Comparison of ENCODE assay signal across 25 cellular contexts in the genomic region with DNA sequence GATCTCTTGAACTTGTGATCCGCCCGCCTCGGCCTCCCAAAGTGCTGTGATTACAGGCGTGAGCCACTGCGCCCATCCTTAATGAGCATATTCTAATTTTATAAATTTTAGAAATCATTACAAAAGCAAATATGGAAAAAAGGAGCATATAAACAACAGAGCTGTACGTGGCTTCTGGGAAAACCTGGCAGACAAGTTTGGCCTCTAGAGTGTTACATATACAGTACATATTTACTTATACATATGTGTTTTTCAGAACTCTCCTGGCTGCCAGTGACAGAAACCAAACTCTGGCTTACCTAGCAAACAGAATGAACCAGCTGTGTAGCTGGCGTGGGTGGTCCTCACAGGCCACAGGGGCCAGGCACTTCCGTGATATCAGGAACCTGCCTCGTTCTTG. TPM values are rescaled to one million over a fixed set of nuclear protein-coding genes. Genes with fewer than 3 reads are reported as not detected.
A peak's percentile ranks its signal among the peaks of the same experiment; 100 is the strongest.
DNase-seq lines count a peak whose midpoint lies in the region; ATAC-seq, FAIRE-seq and TF ChIP-seq lines count a peak whose summit lies in the region.
"Had no signal": no experiment of that assay in that cellular context is flagged by ENCODE, and none has a peak within 500 bp of the region (broad histone marks: within the 10 kb centered on the region; RNA-seq: fewer than 3 reads in every experiment).

No MANE protein-coding gene starts in this region.

- ATAC-seq in PC-3: no peak
- no peak for ATAC-seq in K562
- no peak for ATAC-seq in sciatic nerve
- ATAC-seq in HG03039 (IDR thresholded peaks at IDR 0.05; ENCODE audit: unreplicated experiment): no peak
- ATAC-seq: SK-N-SH treated with all-trans-retinoic acid at 6 μM for 48 hours had no signal

- no peak for TF ChIP-seq RAD21 in K562 (CRISPR knock-in tag; conservative IDR thresholded peaks at IDR 0.05 in 1 of 2, IDR thresholded peaks at IDR 0.05 in 1 of 2)

- H3K9ac ChIP-seq in PC-3 (ENCODE audit: low read length) (no peak overlapping the region), K562 (ENCODE audit: insufficient read depth in 1 of 2, low read depth in 2 of 2, low read length in 2 of 2) (no peak overlapping the region)
- H3K9ac ChIP-seq: BLaER1 had no signal

- POLR2A ChIA-PET in PC-3 (lab: Charles Lee; ENCODE audit: unreplicated experiment) (no interaction called here), K562 (lab: Yijun Ruan, JAX) (interaction anchor here (1.6 kb wide), 1 partner anchor 9 kb away, joined by 4 read pairs; no protein-coding TSS in a partner anchor)

- H3K27me3 ChIP-seq in PC-3 (ENCODE audit: low read length) (no peaks in the 10 kb centered on the region), K562 (ENCODE audit: control insufficient read depth in 2 of 2, insufficient read depth in 2 of 2, low read length in 2 of 2) (peaks cover 0 to 9% of the 10 kb centered on the region in 2 experiments; a peak in 1 of 5 replicates), esophagus squamous epithelium (no peaks in the 10 kb centered on the region), vagina (no peaks in the 10 kb centered on the region)
- H3K27me3 ChIP-seq: BLaER1, MG63 had no signal

- H3K36me3 ChIP-seq in PC-3 (ENCODE audit: low read depth, low read length) (no peaks in the 10 kb centered on the region), K562 (ENCODE audit: control insufficient read depth, insufficient read depth, low read length) (no peaks in the 10 kb centered on the region), esophagus squamous epithelium (no peaks in the 10 kb centered on the region), vagina (no peaks in the 10 kb centered on the region)
- H3K36me3 ChIP-seq: BLaER1, MG63 had no signal

- intact Hi-C loops in PC-3 (cut with micrococcal nuclease) (no loop called here), K562 (cut with micrococcal nuclease) (no loop called here), esophagus squamous epithelium (cut with DNase I) (no loop called here), vagina (cut with DNase I) (no loop called here), sciatic nerve (cut with DNase I) (no loop called here)

- no peak for TF ChIP-seq EP300 in K562 (IDR thresholded peaks at IDR 0.05; ENCODE audit: low read length)

- H3K9me1 ChIP-seq in K562 (ENCODE audit: control insufficient read depth, insufficient read depth, low read length): no peaks in the 10 kb centered on the region

- BruUV-seq in PC-3 (replicated peaks; lab: Mats Ljungman, UMichigan) (no TSS peak), K562 (replicated peaks; lab: Mats Ljungman, UMichigan) (no TSS peak)

- H3K4me2 ChIP-seq in PC-3 (ENCODE audit: low read length): no peak overlapping the region
- no peak overlapping the region for H3K4me2 ChIP-seq in K562 (ENCODE audit: insufficient read depth, low read length)
- H3K4me2 ChIP-seq: BLaER1, PC-9 had no signal

- H3K9me2 ChIP-seq in PC-3 (replicated peaks; ENCODE audit: low read length): no peaks in the 10 kb centered on the region

- H3K27ac ChIP-seq in PC-3 (ENCODE audit: low read length) (no peak overlapping the region), K562 (ENCODE audit: extremely low read depth, low read depth, low read length) (no peak overlapping the region), esophagus squamous epithelium (peak overlapping the region in 3 of 4 donors; percentile 70 to 87 (median 81)), vagina (peak overlapping the region; percentile 57)
- H3K27ac ChIP-seq: BLaER1, PC-9 had no signal

- TF ChIP-seq CTCF in PC-3 (conservative IDR thresholded peaks at IDR 0.05; ENCODE audit: low read depth, low read length) (no peak), K562 (IDR thresholded peaks at IDR 0.05 in 2 of 3, conservative IDR thresholded peaks at IDR 0.05 in 1 of 3; ENCODE audit: insufficient read depth in 2 of 3, low read depth in 1 of 3, low read length in 3 of 3) (no peak), esophagus squamous epithelium (IDR thresholded peaks at IDR 0.05) (no peak), vagina (IDR thresholded peaks at IDR 0.05) (no peak)

- TF ChIP-seq POLR2A in K562 (conservative IDR thresholded peaks at IDR 0.05) (no peak), esophagus squamous epithelium (IDR thresholded peaks at IDR 0.05) (no peak), vagina (IDR thresholded peaks at IDR 0.05) (no peak)

- H3K4me3 ChIP-seq in PC-3 (ENCODE audit: low read length) (no peak overlapping the region), K562 (no peak overlapping the region), esophagus squamous epithelium (no peak overlapping the region), vagina (no peak overlapping the region)
- H3K4me3 ChIP-seq: BLaER1, MG63, PC-9 had no signal

- 67% methylated on average over 9 of the region's 9 CpGs for WGBS in K562 (ENCODE audit: insufficient coverage, low coverage, missing lambda C conversion rate)
- 87 to 89% methylated on average over 9 of the region's 9 CpGs for WGBS in esophagus squamous epithelium, 2 donors

- H2AFZ ChIP-seq in PC-3 (ENCODE audit: low read length): no peak overlapping the region
- H2AFZ ChIP-seq in K562 (ENCODE audit: low read depth, low read length): 0 out of 2 replicates have a peak overlapping the region, but pooled peaks have one; percentile 19
- H2AFZ ChIP-seq: PC-9 had no signal

- in situ Hi-C loops in K562 (cut with MboI): no loop called here

- H3F3A ChIP-seq in PC-3 (ENCODE audit: low read length, unreplicated experiment): no peaks in the 10 kb centered on the region

- no peak for FAIRE-seq in K562 (lab: Jason Lieb, UNC)
- FAIRE-seq: GM12891 had no signal

- H3K9me3 ChIP-seq in PC-3 (ENCODE audit: low read length) (no peaks in the 10 kb centered on the region), K562 (replicated peaks; ENCODE audit: control insufficient read depth, insufficient read depth, low read depth, low read length) (no peaks in the 10 kb centered on the region), esophagus squamous epithelium (no peaks in the 10 kb centered on the region), vagina (no peaks in the 10 kb centered on the region)
- H3K9me3 ChIP-seq: BLaER1, Caco-2, MG63 had no signal

- peak; percentile 45 for DNase-seq in PC-3
- no peak for DNase-seq in K562 (ENCODE audit: extremely low read depth in 1 of 4, low spot score in 3 of 4)
- DNase-seq in esophagus squamous epithelium (lab: John Stamatoyannopoulos, UW): no peak
- DNase-seq in vagina (ENCODE audit: extremely low spot score in 2 of 2): no peak
- no peak for DNase-seq in sciatic nerve (ENCODE audit: low spot score)
- no peak for DNase-seq in activated CD4-positive, alpha-beta T cell treated with anti-CD3 and anti-CD28 coated beads for 48 hours
- DNase-seq: ACHN; Caco-2; CD4-positive, alpha-beta memory T cell; GOT3; HCEC 1CT; Karpas-422; MG63; NCI-H1048; NCI-H1417 treated with DMSO at 0.1 percent for 48 hours; NCI-H187; NCI-H446; NCI-H526; PC-9; RPMI8226; SHP77 treated with DMSO at 0.1 percent for 48 hours had no signal

- peaks cover 9% of the 10 kb centered on the region for H3K4me1 ChIP-seq in PC-3 (ENCODE audit: insufficient read depth, low read length)
- H3K4me1 ChIP-seq in K562 (replicated peaks in 1 of 2; ENCODE audit: control insufficient read depth in 2 of 2, insufficient read depth in 2 of 2, low read length in 2 of 2): peaks cover 0 to 4% of the 10 kb centered on the region in 2 experiments; a peak in 3 of 5 replicates
- peaks cover 3 to 38% (median 10%) of the 10 kb centered on the region in 3 donors for H3K4me1 ChIP-seq in esophagus squamous epithelium
- peaks cover 7% of the 10 kb centered on the region for H3K4me1 ChIP-seq in vagina
- H3K4me1 ChIP-seq: BLaER1 had no signal

- no peaks in the 10 kb centered on the region for H3K79me2 ChIP-seq in PC-3 (ENCODE audit: low read length)
- no peaks in the 10 kb centered on the region for H3K79me2 ChIP-seq in K562 (ENCODE audit: control insufficient read depth, insufficient read depth, low read length)

- no peaks in the 10 kb centered on the region for H4K20me1 ChIP-seq in PC-3 (ENCODE audit: low read length)
- no peaks in the 10 kb centered on the region for H4K20me1 ChIP-seq in K562 (replicated peaks; ENCODE audit: control insufficient read depth, insufficient read depth, low read length)
- H4K20me1 ChIP-seq: BLaER1 had no signal

- CTCF ChIA-PET in PC-3 (lab: Charles Lee): no interaction called here
- CTCF ChIA-PET in K562 (lab: Yijun Ruan, JAX; ENCODE audit: low intra/inter-chr PET ratio): no interaction called here

RNA-seq across cellular contexts. Expression of a gene that starts 10.1 kb away (rescaled TPM):
- total RNA-seq in PC-3 (2014; rRNA removed): 1.9 and 2.2 TPM in 2 replicates
- 1.1 and 1.3 TPM in 2 replicates for total RNA-seq in K562 (2011; cell fraction: chromatin; rRNA removed; ENCODE audit: low replicate concordance)
- 0.83 and 1.1 TPM in 2 replicates for total RNA-seq in K562 (2011; cell fraction: nucleolus; rRNA removed)
- 0.88 and 1.8 TPM in 2 replicates for total RNA-seq in K562 (2011; cell fraction: nucleoplasm; rRNA removed)
- total RNA-seq in K562 (2014; rRNA removed): 0.65 TPM in 1 of 2 replicates, not detected in the other
- 0.54 TPM in 1 of 2 replicates, not detected in the other for total RNA-seq in K562 (2014; rRNA removed; fragmentation: Illumina TruSeq; extraction: Trizol)
- total RNA-seq in K562 (2015; rRNA removed; fragmentation: Illumina TruSeq; extraction: Trizol): 0.23 TPM in 1 of 2 replicates, not detected in the other
- total RNA-seq in K562 (2021): 0.13 TPM in 1 of 2 replicates, not detected in the other
- polyA plus RNA-seq in K562 (2011; rRNA removed): 0.03 and 0.10 TPM in 2 replicates
- polyA plus RNA-seq in K562 (2011; cell fraction: cytosol; rRNA removed): 0.01 and 0.03 TPM in 2 replicates
- 0.24 and 0.85 TPM in 2 replicates for polyA plus RNA-seq in K562 (2011; cell fraction: nucleus; rRNA removed)
- polyA plus RNA-seq in K562 (2012): 0.79 and 0.94 TPM in 2 replicates
- 0.40 and 0.49 TPM in 2 replicates for polyA plus RNA-seq in K562 (2014; fragmentation: Illumina TruSeq; extraction: Trizol)
- under 1 TPM; 0.13 to 0.46 TPM for polyA plus RNA-seq in K562 (2014; fragmentation: Nextera tagmentation; extraction: Ambion mirVana)
- polyA plus RNA-seq in K562 (2014; rRNA removed): 0.16 and 0.84 TPM in 2 replicates
- 0.15 and 0.21 TPM in 2 replicates for polyA minus RNA-seq in K562 (2011; rRNA and poly(A)+ RNA removed)
- polyA minus RNA-seq in K562 (2011; cell fraction: cytosol; rRNA and poly(A)+ RNA removed): not detected in 2 replicates
- 0.22 and 0.27 TPM in 2 replicates for polyA minus RNA-seq in K562 (2011; cell fraction: nucleus; rRNA and poly(A)+ RNA removed)
- total RNA-seq in esophagus squamous epithelium: 1 to 10 TPM in 2 of 4 donors, under 1 TPM in 2; 0.11 to 2.5 (median 1.3) TPM
- total RNA-seq in vagina: 0.74 TPM
- total RNA-seq in sciatic nerve: 5.8 TPM

RNA-seq across cellular contexts. Expression of a gene that starts 10.6 kb away (rescaled TPM):
- total RNA-seq in PC-3 (2014; rRNA removed) (53.3 and 77.1 TPM in 2 replicates), K562 (2014; rRNA removed) (2.0 and 3.1 TPM in 2 replicates), K562 (2014; rRNA removed; fragmentation: Illumina TruSeq; extraction: Trizol) (1.8 and 2.5 TPM in 2 replicates), K562 (2015; rRNA removed; fragmentation: Illumina TruSeq; extraction: Trizol) (2.5 and 3.2 TPM in 2 replicates), K562 (2021) (4.8 and 6.0 TPM in 2 replicates), esophagus squamous epithelium (100 to 1,000 TPM in 1 of 4 donors, 10 to 100 TPM in 3; 55.5 to 118 (median 73.3) TPM), vagina (88.6 TPM), sciatic nerve (144 TPM)
- total RNA-seq in K562 (2011; cell fraction: chromatin; rRNA removed; ENCODE audit: low replicate concordance): 26.4 and 33.5 TPM in 2 replicates
- 13.0 and 15.5 TPM in 2 replicates for total RNA-seq in K562 (2011; cell fraction: nucleolus; rRNA removed)
- total RNA-seq in K562 (2011; cell fraction: nucleoplasm; rRNA removed): 17.5 and 22.1 TPM in 2 replicates
- polyA plus RNA-seq in K562 (2011; rRNA removed) (3.7 and 5.7 TPM in 2 replicates), K562 (2014; fragmentation: Illumina TruSeq; extraction: Trizol) (3.8 and 4.4 TPM in 2 replicates), K562 (2014; fragmentation: Nextera tagmentation; extraction: Ambion mirVana) (under 1 TPM; 0.07 to 0.42 TPM), K562 (2014; rRNA removed) (2.3 and 4.4 TPM in 2 replicates)
- polyA plus RNA-seq in K562 (2011; cell fraction: cytosol; rRNA removed): 3.4 and 4.4 TPM in 2 replicates
- 9.0 and 14.2 TPM in 2 replicates for polyA plus RNA-seq in K562 (2011; cell fraction: nucleus; rRNA removed)
- polyA plus RNA-seq in K562 (2012): 4.5 and 5.8 TPM in 2 replicates
- 6.1 and 6.7 TPM in 2 replicates for polyA minus RNA-seq in K562 (2011; rRNA and poly(A)+ RNA removed)
- polyA minus RNA-seq in K562 (2011; cell fraction: cytosol; rRNA and poly(A)+ RNA removed): 2.1 and 6.0 TPM in 2 replicates
- polyA minus RNA-seq in K562 (2011; cell fraction: nucleus; rRNA and poly(A)+ RNA removed): 6.7 and 7.8 TPM in 2 replicates

RNA-seq across cellular contexts. Expression of a gene that starts 56.2 kb away (rescaled TPM):
- total RNA-seq in PC-3 (2014; rRNA removed) (34.7 and 40.5 TPM in 2 replicates), K562 (2014; rRNA removed) (11.3 and 19.6 TPM in 2 replicates), K562 (2014; rRNA removed; fragmentation: Illumina TruSeq; extraction: Trizol) (9.4 and 11.4 TPM in 2 replicates), K562 (2015; rRNA removed; fragmentation: Illumina TruSeq; extraction: Trizol) (11.3 and 12.4 TPM in 2 replicates), K562 (2021) (19.2 and 22.5 TPM in 2 replicates), esophagus squamous epithelium (10 to 100 TPM; 15.8 to 26.9 (median 20.7) TPM), vagina (15.5 TPM), sciatic nerve (22.8 TPM)
- total RNA-seq in K562 (2011; cell fraction: chromatin; rRNA removed; ENCODE audit: low replicate concordance): 34.0 and 74.5 TPM in 2 replicates
- total RNA-seq in K562 (2011; cell fraction: nucleolus; rRNA removed): 53.3 and 57.9 TPM in 2 replicates
- 40.1 and 41.6 TPM in 2 replicates for total RNA-seq in K562 (2011; cell fraction: nucleoplasm; rRNA removed)
- polyA plus RNA-seq in K562 (2011; rRNA removed) (10.5 and 12.2 TPM in 2 replicates), K562 (2014; fragmentation: Illumina TruSeq; extraction: Trizol) (15.0 and 17.4 TPM in 2 replicates), K562 (2014; fragmentation: Nextera tagmentation; extraction: Ambion mirVana) (1 to 10 TPM; 2.1 to 6.4 TPM), K562 (2014; rRNA removed) (11.3 and 16.2 TPM in 2 replicates)
- polyA plus RNA-seq in K562 (2011; cell fraction: cytosol; rRNA removed): 8.8 and 13.7 TPM in 2 replicates
- polyA plus RNA-seq in K562 (2011; cell fraction: nucleus; rRNA removed): 37.0 and 44.6 TPM in 2 replicates
- 12.7 and 14.7 TPM in 2 replicates for polyA plus RNA-seq in K562 (2012)
- 10.4 and 17.1 TPM in 2 replicates for polyA minus RNA-seq in K562 (2011; rRNA and poly(A)+ RNA removed)
- polyA minus RNA-seq in K562 (2011; cell fraction: cytosol; rRNA and poly(A)+ RNA removed): 6.6 and 9.9 TPM in 2 replicates
- polyA minus RNA-seq in K562 (2011; cell fraction: nucleus; rRNA and poly(A)+ RNA removed): 10.0 and 10.9 TPM in 2 replicates

RNA-seq across cellular contexts. Expression of a gene that starts 56.4 kb away (rescaled TPM):
- total RNA-seq in PC-3 (2014; rRNA removed) (7.3 and 9.7 TPM in 2 replicates), K562 (2014; rRNA removed) (2.8 and 2.9 TPM in 2 replicates), K562 (2014; rRNA removed; fragmentation: Illumina TruSeq; extraction: Trizol) (3.7 and 4.1 TPM in 2 replicates), K562 (2015; rRNA removed; fragmentation: Illumina TruSeq; extraction: Trizol) (3.3 TPM in 2 replicates), K562 (2021) (4.8 and 6.4 TPM in 2 replicates), esophagus squamous epithelium (10 to 100 TPM in 2 of 4 donors, 1 to 10 TPM in 2; 7.5 to 18.1 (median 11.6) TPM), vagina (11.3 TPM), sciatic nerve (17.1 TPM)
- total RNA-seq in K562 (2011; cell fraction: chromatin; rRNA removed; ENCODE audit: low replicate concordance): 6.8 and 7.2 TPM in 2 replicates
- 5.8 and 6.8 TPM in 2 replicates for total RNA-seq in K562 (2011; cell fraction: nucleolus; rRNA removed)
- 9.2 and 13.9 TPM in 2 replicates for total RNA-seq in K562 (2011; cell fraction: nucleoplasm; rRNA removed)
- polyA plus RNA-seq in K562 (2011; rRNA removed) (5.9 and 6.6 TPM in 2 replicates), K562 (2014; fragmentation: Illumina TruSeq; extraction: Trizol) (5.9 TPM in 2 replicates), K562 (2014; fragmentation: Nextera tagmentation; extraction: Ambion mirVana) (1 to 10 TPM; 1.2 to 1.3 TPM), K562 (2014; rRNA removed) (3.3 and 4.2 TPM in 2 replicates)
- 3.1 and 5.5 TPM in 2 replicates for polyA plus RNA-seq in K562 (2011; cell fraction: cytosol; rRNA removed)
- 5.2 and 6.2 TPM in 2 replicates for polyA plus RNA-seq in K562 (2011; cell fraction: nucleus; rRNA removed)
- 5.2 and 6.2 TPM in 2 replicates for polyA plus RNA-seq in K562 (2012)
- polyA minus RNA-seq in K562 (2011; rRNA and poly(A)+ RNA removed): 7.7 and 11.4 TPM in 2 replicates
- 4.1 and 5.4 TPM in 2 replicates for polyA minus RNA-seq in K562 (2011; cell fraction: cytosol; rRNA and poly(A)+ RNA removed)
- 2.7 TPM in 2 replicates for polyA minus RNA-seq in K562 (2011; cell fraction: nucleus; rRNA and poly(A)+ RNA removed)

Comparison
In these comparisons a context has a peak if more than half of its experiments do, and no peak if none do; other contexts are left out.
1. H3K27ac ChIP-seq: peak in esophagus squamous epithelium (3 of 4) and vagina (single experiment); none in PC-3 (single experiment) and K562 (single experiment).